29 cellular contexts compared by ENCODE assay signal in genomic region chr22:31049815-31050420, GRCh38. TPM values are rescaled to one million over a fixed set of nuclear protein-coding genes. Genes with fewer than 3 reads are reported as not detected.
DNase-seq lines count a peak whose midpoint lies in the region; ATAC-seq, FAIRE-seq and TF ChIP-seq lines count a peak whose summit lies in the region.
"Had no signal": no experiment of that assay in that cellular context is flagged by ENCODE, and none has a peak within 500 bp of the region (broad histone marks: within the 10 kb centered on the region; RNA-seq: fewer than 3 reads in every experiment).

No MANE protein-coding gene starts in this region.

- TF ChIP-seq CTCF in endothelial cell of umbilical vein (IDR thresholded peaks at IDR 0.05; ENCODE audit: extremely low read depth in 1 of 2, insufficient read depth in 1 of 2, low read depth in 1 of 2, low read length in 2 of 2), result no peak
- TF ChIP-seq CTCF in nephron (IDR thresholded peaks at IDR 0.05; ENCODE audit: unreplicated experiment in 3 of 3), result no peak
- TF ChIP-seq CTCF in A673 (conservative IDR thresholded peaks at IDR 0.05; ENCODE audit: low read depth, low read length), result no peak
- TF ChIP-seq CTCF in PC-3 (conservative IDR thresholded peaks at IDR 0.05; ENCODE audit: low read depth, low read length), result no peak

- peak overlapping the region in 2 of 3 experiments; percentile 67 to 81 for H3K27ac Mint-ChIP-seq in nephron
- H3K27ac Mint-ChIP-seq: activated CD4-positive, alpha-beta memory T cell treated with anti-CD3 and anti-CD28 coated beads, Interleukin-2, amount 10 ng/mL, durations not matched to agents 7 days and 5 days; stimulated activated memory B cell treated with anti-CD40 and anti-IgM and Interleukin-4, amounts not matched to agents 10 μg/mL and 1 μg/mL and 100 μg/mL, for 72 hours; T-helper 2 cell treated with Interferon-gamma antibody and Interleukin-4, amounts not matched to agents 5 μg/mL and 100 μg/mL, for 36 hours; type B pancreatic cell had no signal

- no peak for ATAC-seq in PC-3
- no peak for ATAC-seq in HG03565 (IDR thresholded peaks at IDR 0.05; ENCODE audit: unreplicated experiment)
- ATAC-seq: body of pancreas; gastroesophageal sphincter; sciatic nerve; stimulated activated memory B cell treated with anti-CD40 and anti-IgM and Interleukin-4, amounts not matched to agents 10 μg/mL and 1 μg/mL and 100 μg/mL, for 72 hours had no signal

- H3K36me3 ChIP-seq in endothelial cell of umbilical vein (ENCODE audit: control insufficient read depth in 2 of 2, extremely low read depth in 1 of 2, insufficient read depth in 2 of 2, low read length in 2 of 2), result no peaks in the 10 kb centered on the region
- no peaks in the 10 kb centered on the region for H3K36me3 ChIP-seq in A673 (ENCODE audit: insufficient read depth, low read length, poor library complexity, severe bottlenecking)
- no peaks in the 10 kb centered on the region for H3K36me3 ChIP-seq in PC-3 (ENCODE audit: low read depth, low read length)
- H3K36me3 ChIP-seq: esophagus squamous epithelium, gastroesophageal sphincter, neutrophil had no signal

- CTCF ChIA-PET in endothelial cell of umbilical vein (lab: Charles Lee) (interaction anchor here (1.0 to 1.3 kb wide), 2 partner anchors 33 to 35 kb away, joined by 3 to 4 read pairs; no protein-coding TSS in a partner anchor), A673 (lab: Charles Lee) (no interaction called here), PC-3 (lab: Charles Lee) (no interaction called here)

- no peaks in the 10 kb centered on the region for H3K27me3 Mint-ChIP-seq in nephron (ENCODE audit: low read depth)
- H3K27me3 Mint-ChIP-seq: activated CD4-positive, alpha-beta memory T cell treated with anti-CD3 and anti-CD28 coated beads, Interleukin-2, amount 10 ng/mL, durations not matched to agents 7 days and 5 days; type B pancreatic cell had no signal

- H3K4me2 ChIP-seq in endothelial cell of umbilical vein (ENCODE audit: insufficient read depth, low read length) (peak overlapping the region; percentile 67), PC-3 (ENCODE audit: low read length) (no peak overlapping the region)

- no peaks in the 10 kb centered on the region for H3K9me1 ChIP-seq in endothelial cell of umbilical vein (replicated peaks; ENCODE audit: control insufficient read depth, extremely low read depth, insufficient read depth, low read length)

- no peaks in the 10 kb centered on the region for H3K27me3 ChIP-seq in endothelial cell of umbilical vein (ENCODE audit: control insufficient read depth in 2 of 2, insufficient read depth in 2 of 2, low read length in 2 of 2)
- no peaks in the 10 kb centered on the region for H3K27me3 ChIP-seq in A673 (replicated peaks; ENCODE audit: insufficient read depth, low read depth, low read length, poor library complexity)
- H3K27me3 ChIP-seq in PC-3 (ENCODE audit: low read length), result no peaks in the 10 kb centered on the region
- H3K27me3 ChIP-seq: body of pancreas, esophagus squamous epithelium, gastroesophageal sphincter, neutrophil had no signal

- no peak for TF ChIP-seq POLR2A in endothelial cell of umbilical vein (IDR thresholded peaks at IDR 0.05; ENCODE audit: low read depth, low read length)

- no peaks in the 10 kb centered on the region for H3F3A ChIP-seq in PC-3 (ENCODE audit: low read length, unreplicated experiment)

- no peaks in the 10 kb centered on the region for H3K79me2 ChIP-seq in endothelial cell of umbilical vein (ENCODE audit: control insufficient read depth, insufficient read depth, low read length)
- no peaks in the 10 kb centered on the region for H3K79me2 ChIP-seq in PC-3 (ENCODE audit: low read length)

- no peaks in the 10 kb centered on the region for H3K9me2 ChIP-seq in PC-3 (replicated peaks; ENCODE audit: low read length)

- H3K9me3 Mint-ChIP-seq in nephron, result peaks cover 4% of the 10 kb centered on the region
- H3K9me3 Mint-ChIP-seq: activated CD4-positive, alpha-beta memory T cell treated with anti-CD3 and anti-CD28 coated beads, Interleukin-2, amount 10 ng/mL, durations not matched to agents 7 days and 5 days; stimulated activated memory B cell treated with anti-CD40 and anti-IgM and Interleukin-4, amounts not matched to agents 10 μg/mL and 1 μg/mL and 100 μg/mL, for 72 hours; T-helper 2 cell treated with Interferon-gamma antibody and Interleukin-4, amounts not matched to agents 5 μg/mL and 100 μg/mL, for 36 hours; type B pancreatic cell had no signal

- H4K20me1 ChIP-seq in endothelial cell of umbilical vein (replicated peaks; ENCODE audit: control insufficient read depth, extremely low read depth, insufficient read depth, low read length), result no peaks in the 10 kb centered on the region
- H4K20me1 ChIP-seq in PC-3 (ENCODE audit: low read length), result no peaks in the 10 kb centered on the region

- intact Hi-C loops in endothelial cell of umbilical vein (cut with micrococcal nuclease), result loop anchor here (10.0 kb wide), 1 partner anchor 265 kb away; no protein-coding TSS in a partner anchor
- intact Hi-C loops in A673 (cut with micrococcal nuclease; ENCODE audit: unreplicated experiment), result no loop called here
- intact Hi-C loops in PC-3 (cut with micrococcal nuclease), result no loop called here

- BruUV-seq in endothelial cell of umbilical vein (replicated peaks; lab: Mats Ljungman, UMichigan) (no TSS peak), A673 (replicated peaks; lab: Mats Ljungman, UMichigan) (no TSS peak), PC-3 (replicated peaks; lab: Mats Ljungman, UMichigan) (no TSS peak)

- peak; percentile 19 for DNase-seq in Daoy (ENCODE audit: low read depth)
- peak; percentile 48 for DNase-seq in HT1080 (ENCODE audit: low read depth)
- DNase-seq in endothelial cell of umbilical vein (ENCODE audit: low read depth, low spot score), result peak; percentile 59
- DNase-seq in A673 (ENCODE audit: low spot score), result no peak
- DNase-seq in PC-3, result no peak
- no peak for DNase-seq in RKO (ENCODE audit: low spot score)
- DNase-seq: activated CD4-positive, alpha-beta memory T cell treated with anti-CD3 and anti-CD28 coated beads, Interleukin-2, amount 10 ng/mL, durations not matched to agents 7 days and 5 days; activated CD4-positive, alpha-beta T cell treated with anti-CD3 and anti-CD28 coated beads for 1 hour; activated CD8-positive, alpha-beta memory T cell treated with anti-CD3 and anti-CD28 coated beads, Interleukin-2, amount 50 U/mL, for 4 hours; activated naive CD4-positive, alpha-beta T cell; body of pancreas; C1 segment of cervical spinal cord; cerebellar nuclear complex; esophagus squamous epithelium; hippocampal formation; NCI-H1092; NCI-H1694 treated with DMSO at 0.1 percent for 48 hours; NCI-H2171 treated with DMSO at 0.1 percent for 48 hours; NCI-H510A treated with DMSO at 0.1 percent for 48 hours; SHP77; substantia nigra had no signal

- H3K27ac ChIP-seq in endothelial cell of umbilical vein (ENCODE audit: insufficient read depth, low read depth, low read length), result peak overlapping the region; percentile 31
- no peak overlapping the region for H3K27ac ChIP-seq in A673 (ENCODE audit: low read depth, low read length, poor library complexity, severe bottlenecking)
- no peak overlapping the region for H3K27ac ChIP-seq in PC-3 (ENCODE audit: low read length)
- H3K27ac ChIP-seq: body of pancreas, neutrophil had no signal

- POLR2A ChIA-PET in endothelial cell of umbilical vein (lab: Charles Lee), result no interaction called here
- POLR2A ChIA-PET in A673 (lab: Charles Lee; ENCODE audit: low non-redundant PET), result no interaction called here
- POLR2A ChIA-PET in PC-3 (lab: Charles Lee; ENCODE audit: unreplicated experiment), result no interaction called here

- H2AFZ ChIP-seq in endothelial cell of umbilical vein (ENCODE audit: low read depth, low read length) (peak overlapping the region; percentile 24), PC-3 (ENCODE audit: low read length) (no peak overlapping the region)

- H3K4me3 Mint-ChIP-seq in nephron, result no peak overlapping the region
- H3K4me3 Mint-ChIP-seq: activated CD4-positive, alpha-beta memory T cell treated with anti-CD3 and anti-CD28 coated beads, Interleukin-2, amount 10 ng/mL, durations not matched to agents 7 days and 5 days; stimulated activated memory B cell treated with anti-CD40 and anti-IgM and Interleukin-4, amounts not matched to agents 10 μg/mL and 1 μg/mL and 100 μg/mL, for 72 hours; T-helper 2 cell treated with Interferon-gamma antibody and Interleukin-4, amounts not matched to agents 5 μg/mL and 100 μg/mL, for 36 hours; type B pancreatic cell had no signal

- H3K36me3 Mint-ChIP-seq in nephron (ENCODE audit: low read depth), result no peaks in the 10 kb centered on the region
- H3K36me3 Mint-ChIP-seq: stimulated activated memory B cell treated with anti-CD40 and anti-IgM and Interleukin-4, amounts not matched to agents 10 μg/mL and 1 μg/mL and 100 μg/mL, for 72 hours; type B pancreatic cell had no signal

- H3K9me3 ChIP-seq in endothelial cell of umbilical vein (replicated peaks; ENCODE audit: control insufficient read depth, insufficient read depth, low read length) (no peaks in the 10 kb centered on the region), A673 (ENCODE audit: low read depth, low read length, poor library complexity, severe bottlenecking) (no peaks in the 10 kb centered on the region), PC-3 (ENCODE audit: low read length) (no peaks in the 10 kb centered on the region)
- H3K9me3 ChIP-seq: body of pancreas, esophagus squamous epithelium, gastroesophageal sphincter, neutrophil had no signal

- peak; percentile 79 for FAIRE-seq in endothelial cell of umbilical vein (lab: Jason Lieb, UNC)

- dilution Hi-C loops in endothelial cell of umbilical vein (cut with MboI; ENCODE audit: extremely low pct_ligation_motif_present, low sequenced_read_pairs), result no loop called here

- H3K4me1 ChIP-seq in endothelial cell of umbilical vein (ENCODE audit: control insufficient read depth, extremely low read depth, insufficient read depth, low read length) (peaks cover 32% of the 10 kb centered on the region), A673 (ENCODE audit: insufficient read depth, low read length, poor library complexity, severe bottlenecking) (peaks cover under 1% of the 10 kb centered on the region), PC-3 (ENCODE audit: insufficient read depth, low read length) (peaks cover under 1% of the 10 kb centered on the region; the same call in 1 of the 2 replicates)

- peaks cover 41% of the 10 kb centered on the region for H3K4me1 Mint-ChIP-seq in nephron
- H3K4me1 Mint-ChIP-seq: activated CD4-positive, alpha-beta memory T cell treated with anti-CD3 and anti-CD28 coated beads, Interleukin-2, amount 10 ng/mL, durations not matched to agents 7 days and 5 days; stimulated activated memory B cell treated with anti-CD40 and anti-IgM and Interleukin-4, amounts not matched to agents 10 μg/mL and 1 μg/mL and 100 μg/mL, for 72 hours had no signal

- H3K4me3 ChIP-seq in endothelial cell of umbilical vein (replicated peaks in 1 of 3; ENCODE audit: insufficient read depth in 1 of 3, low read depth in 1 of 3, low read length in 3 of 3), result no peak overlapping the region
- no peak overlapping the region for H3K4me3 ChIP-seq in A673 (ENCODE audit: low read depth, low read length, poor library complexity, severe bottlenecking)
- H3K4me3 ChIP-seq in PC-3 (ENCODE audit: low read length), result no peak overlapping the region
- H3K4me3 ChIP-seq: body of pancreas, esophagus squamous epithelium, gastroesophageal sphincter had no signal

- H3K9ac ChIP-seq in endothelial cell of umbilical vein (replicated peaks; ENCODE audit: extremely low read depth, insufficient read depth, low read length), result no peak overlapping the region
- H3K9ac ChIP-seq in PC-3 (ENCODE audit: low read length), result no peak overlapping the region

RNA-seq across cellular contexts. Expression of gene SMTN, which starts 31.2 kb away (rescaled TPM):
- total RNA-seq in Daoy (2014; rRNA removed; shearing (Covaris generic)), result 163 and 173 TPM in 2 replicates
- total RNA-seq in HT1080 (2014; rRNA removed; shearing (Covaris generic)), result 96.3 and 116 TPM in 2 replicates
- polyA plus RNA-seq in HT1080 (2015; cell fraction: cytosol; rRNA removed), result 91.7 and 101 TPM in 2 replicates
- 314 and 335 TPM in 2 replicates for polyA plus RNA-seq in HT1080 (2015; cell fraction: nucleus; rRNA removed)
- 197 and 201 TPM in 2 replicates for total RNA-seq in endothelial cell of umbilical vein
- 56.0 and 59.0 TPM in 2 replicates for polyA plus RNA-seq in endothelial cell of umbilical vein
- 34.9 and 37.7 TPM in 2 replicates for polyA plus RNA-seq in endothelial cell of umbilical vein (2011; cell fraction: cytosol; rRNA removed)
- polyA plus RNA-seq in endothelial cell of umbilical vein (2011; cell fraction: nucleus; rRNA removed), result 164 and 190 TPM in 2 replicates
- 51.7 and 108 TPM in 2 replicates for polyA plus RNA-seq in endothelial cell of umbilical vein (2012)
- polyA minus RNA-seq in endothelial cell of umbilical vein, result 37.2 and 45.0 TPM in 2 replicates
- 7.0 TPM for polyA minus RNA-seq in endothelial cell of umbilical vein (2011; cell fraction: cytosol; rRNA and poly(A)+ RNA removed)
- 46.6 and 75.9 TPM in 2 replicates for polyA minus RNA-seq in endothelial cell of umbilical vein (2011; cell fraction: nucleus; rRNA and poly(A)+ RNA removed)
- total RNA-seq in A673 (2021), result 40.0 and 43.7 TPM in 2 replicates
- total RNA-seq in PC-3 (2014; rRNA removed), result 145 and 167 TPM in 2 replicates

RNA-seq across cellular contexts. Expression of gene SELENOM, which starts 57.5 kb away (rescaled TPM):
- total RNA-seq in Daoy (2014; rRNA removed; shearing (Covaris generic)), result 2.6 and 8.1 TPM in 2 replicates
- total RNA-seq in HT1080 (2014; rRNA removed; shearing (Covaris generic)), result 11.0 and 15.9 TPM in 2 replicates
- polyA plus RNA-seq in HT1080 (2015; cell fraction: cytosol; rRNA removed), result 41.5 and 41.7 TPM in 2 replicates
- 9.2 and 19.6 TPM in 2 replicates for polyA plus RNA-seq in HT1080 (2015; cell fraction: nucleus; rRNA removed)
- total RNA-seq in endothelial cell of umbilical vein (29.6 TPM in 2 replicates), A673 (2021) (3.2 and 5.0 TPM in 2 replicates), PC-3 (2014; rRNA removed) (36.8 and 56.7 TPM in 2 replicates)
- polyA plus RNA-seq in endothelial cell of umbilical vein, result 87.1 and 132 TPM in 2 replicates
- polyA plus RNA-seq in endothelial cell of umbilical vein (2011; cell fraction: cytosol; rRNA removed), result 35.4 and 66.1 TPM in 2 replicates
- polyA plus RNA-seq in endothelial cell of umbilical vein (2011; cell fraction: nucleus; rRNA removed), result 27.3 and 31.4 TPM in 2 replicates
- 26.4 and 50.3 TPM in 2 replicates for polyA plus RNA-seq in endothelial cell of umbilical vein (2012)
- polyA minus RNA-seq in endothelial cell of umbilical vein, result 12.0 and 16.9 TPM in 2 replicates
- polyA minus RNA-seq in endothelial cell of umbilical vein (2011; cell fraction: cytosol; rRNA and poly(A)+ RNA removed), result 1.4 TPM
- polyA minus RNA-seq in endothelial cell of umbilical vein (2011; cell fraction: nucleus; rRNA and poly(A)+ RNA removed), result 9.3 and 15.6 TPM in 2 replicates

Comparison
In these comparisons a context has a peak if more than half of its experiments do, and no peak if none do; other contexts are left out.
1. DNase-seq: peak in Daoy (single experiment), HT1080 (single experiment) and endothelial cell of umbilical vein (single experiment); none in A673 (single experiment), PC-3 (single experiment) and RKO (single experiment).